9 cellular contexts compared by ENCODE assay signal in the genomic region with DNA sequence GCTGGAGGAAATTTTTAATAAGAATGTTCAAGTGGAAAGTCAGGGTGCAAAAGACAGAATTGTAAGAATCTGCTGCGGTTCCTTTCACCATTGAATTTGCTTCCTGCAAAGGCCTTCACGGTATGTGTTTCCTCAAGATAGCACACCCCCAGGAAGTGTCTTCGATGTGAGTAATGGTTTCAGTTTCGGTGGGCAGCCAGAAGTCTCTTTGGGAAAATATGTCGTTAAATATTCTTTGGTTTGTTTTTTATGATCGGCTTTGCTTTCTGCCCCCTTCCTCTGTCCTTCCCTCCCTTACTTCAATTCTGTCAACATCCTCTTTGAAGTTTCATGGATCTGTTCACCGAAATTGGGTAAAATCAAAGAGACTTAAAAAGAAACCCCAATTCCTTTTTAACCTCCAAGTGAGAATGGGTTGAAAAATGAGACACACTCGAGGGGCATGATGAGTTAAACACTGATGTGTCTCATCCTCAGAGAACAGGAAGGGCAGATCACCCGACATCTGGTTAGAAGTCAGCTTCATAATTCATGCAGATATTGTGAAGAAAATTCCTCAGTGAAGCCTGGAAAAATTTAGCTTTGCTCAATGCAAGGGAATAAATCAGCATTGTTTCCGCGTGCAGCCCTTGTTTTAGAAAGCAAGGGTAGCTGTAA.
DNase-seq lines count a peak whose midpoint lies in the region; ATAC-seq and TF ChIP-seq lines count a peak whose summit lies in the region.
"Had no signal": no experiment of that assay in that cellular context is flagged by ENCODE, and none has a peak within 500 bp of the region (broad histone marks: within the 10 kb centered on the region; RNA-seq: fewer than 3 reads in every experiment).

No MANE protein-coding gene starts in this region.

- peaks cover 44% of the 10 kb centered on the region for H3K4me1 ChIP-seq in Loucy (ENCODE audit: insufficient read depth, low read length, poor library complexity, severe bottlenecking)

- no peaks in the 10 kb centered on the region for H3K9me3 Mint-ChIP-seq in central memory CD8-positive, alpha-beta T cell

- H2AFZ ChIP-seq in Loucy (ENCODE audit: low read length), result peak overlapping the region; percentile 44

- H3K4me1 Mint-ChIP-seq in central memory CD8-positive, alpha-beta T cell, result peaks cover 24% of the 10 kb centered on the region

- H3K27me3 ChIP-seq in Loucy (ENCODE audit: insufficient read depth, low read length, poor library complexity, severe bottlenecking), result no peaks in the 10 kb centered on the region

- H3K36me3 ChIP-seq in Loucy (ENCODE audit: insufficient read depth, low read length), result no peaks in the 10 kb centered on the region
- H3K36me3 ChIP-seq: neutrophil had no signal

- ATAC-seq in central memory CD8-positive, alpha-beta T cell (replicated peaks; ENCODE audit: extremely low read depth, poor library complexity, severe bottlenecking), result peak; percentile 67

- peak overlapping the region; percentile 85 for H3K4me2 ChIP-seq in Loucy (ENCODE audit: low read depth, low read length, poor library complexity, severe bottlenecking)

- peaks cover 6% of the 10 kb centered on the region for H3K36me3 Mint-ChIP-seq in central memory CD8-positive, alpha-beta T cell (ENCODE audit: insufficient read depth)

- H4K20me1 ChIP-seq in Loucy (ENCODE audit: insufficient read depth, low read length, poor library complexity, severe bottlenecking), result no peaks in the 10 kb centered on the region

- H3K27me3 Mint-ChIP-seq in central memory CD8-positive, alpha-beta T cell, result peaks cover 10% of the 10 kb centered on the region

- H3K9me3 ChIP-seq in Loucy (ENCODE audit: insufficient read depth, low read depth, low read length), result no peaks in the 10 kb centered on the region
- H3K9me3 ChIP-seq: neutrophil had no signal

- peak overlapping the region; percentile 82 for H3K4me3 Mint-ChIP-seq in central memory CD8-positive, alpha-beta T cell

- no peaks in the 10 kb centered on the region for H3K9me2 ChIP-seq in Loucy (replicated peaks; ENCODE audit: low read depth, low read length)

- H3K27ac Mint-ChIP-seq in central memory CD8-positive, alpha-beta T cell (ENCODE audit: low read depth), result peak overlapping the region; percentile 98

- TF ChIP-seq CTCF in Loucy (conservative IDR thresholded peaks at IDR 0.05; ENCODE audit: low read length), result no peak

- H3F3A ChIP-seq in Loucy (ENCODE audit: low read depth), result no peaks in the 10 kb centered on the region

- no peaks in the 10 kb centered on the region for H3K79me2 ChIP-seq in Loucy (ENCODE audit: insufficient read depth, low read length)

- peak overlapping the region; percentile 65 for H3K9ac ChIP-seq in Loucy (ENCODE audit: low read depth, low read length, poor library complexity, severe bottlenecking)

- peak overlapping the region; percentile 73 for H3K4me3 ChIP-seq in Loucy (ENCODE audit: low read length, poor library complexity, severe bottlenecking)

- DNase-seq in NK-92 treated with Interleukin-12 subunit alpha and Interleukin-12 subunit beta, amount 100 ng/mL, for 24 hours (lab: John Stamatoyannopoulos, UW), result peak; percentile 22
- DNase-seq in NK-92 (lab: John Stamatoyannopoulos, UW; ENCODE audit: unreplicated experiment), result no peak
- no peak for DNase-seq in central memory CD8-positive, alpha-beta T cell (ENCODE audit: low spot score in 2 of 2)
- peak; percentile 51 for DNase-seq in non-pigmented ciliary epithelial cell (ENCODE audit: low read depth)
- DNase-seq in GF-D8 (lab: John Stamatoyannopoulos, UW), result no peak
- no peak for DNase-seq in NCI-H748 (lab: John Stamatoyannopoulos, UW; ENCODE audit: unreplicated experiment)
- no peak for DNase-seq in SW480 (ENCODE audit: low spot score)

Comparison
In these comparisons a context has a peak if more than half of its experiments do, and no peak if none do; other contexts are left out.
1. DNase-seq: peak in NK-92 treated with Interleukin-12 subunit alpha and Interleukin-12 subunit beta, amount 100 ng/mL, for 24 hours (single experiment) and non-pigmented ciliary epithelial cell (single experiment); none in NK-92 (single experiment), central memory CD8-positive, alpha-beta T cell (0 of 2), GF-D8 (single experiment), NCI-H748 (single experiment) and SW480 (single experiment).